8 cellular contexts compared by ENCODE assay signal in genomic region chr1:77687519-77687906, GRCh38.
A peak's percentile ranks its signal among the peaks of the same experiment; 100 is the strongest.
DNase-seq lines count a peak whose midpoint lies in the region; ATAC-seq and TF ChIP-seq lines count a peak whose summit lies in the region.

No MANE protein-coding gene starts in this region.

- H3K9me3 Mint-ChIP-seq in stimulated activated naive CD8-positive, alpha-beta T cell treated with anti-CD3 and anti-CD28 coated beads, Interleukin-15, amount 100 ng/mL, for 72 hours: peaks cover 0 to 6% of the 10 kb centered on the region in 2 donors

- DNase-seq in activated CD4-positive, alpha-beta T cell treated with anti-CD3 and anti-CD28 coated beads for 48 hours: peak; percentile 30
- no peak for DNase-seq in activated CD4-positive, alpha-beta T cell treated with anti-CD3 and anti-CD28 coated beads for 4 hours
- DNase-seq in astrocyte of the spinal cord (ENCODE audit: low read depth, low spot score) (peak; percentile 39), iPS-NIHi7 (ENCODE audit: extremely low spot score) (peak; percentile 52), DMS53 (lab: John Stamatoyannopoulos, UW) (no peak), NCI-H1694 treated with DMSO at 0.1 percent for 48 hours (lab: John Stamatoyannopoulos, UW) (no peak), NCI-H226 (no peak)
- DNase-seq in stimulated activated naive CD8-positive, alpha-beta T cell treated with anti-CD3 and anti-CD28 coated beads, Interleukin-15, amount 100 ng/mL, for 72 hours: no peak

- peaks cover 11% of the 10 kb centered on the region for H3K4me1 Mint-ChIP-seq in stimulated activated naive CD8-positive, alpha-beta T cell treated with anti-CD3 and anti-CD28 coated beads, Interleukin-15, amount 100 ng/mL, for 72 hours

- no peaks in the 10 kb centered on the region for H3K27me3 Mint-ChIP-seq in stimulated activated naive CD8-positive, alpha-beta T cell treated with anti-CD3 and anti-CD28 coated beads, Interleukin-15, amount 100 ng/mL, for 72 hours

- H3K4me3 Mint-ChIP-seq in stimulated activated naive CD8-positive, alpha-beta T cell treated with anti-CD3 and anti-CD28 coated beads, Interleukin-15, amount 100 ng/mL, for 72 hours: peak overlapping the region; percentile 60

- peak overlapping the region; percentile 2 for H3K4me3 ChIP-seq in astrocyte of the spinal cord (ENCODE audit: low read depth, low read length)

- TF ChIP-seq CTCF in astrocyte of the spinal cord (IDR thresholded peaks at IDR 0.05; ENCODE audit: low read depth, low read length): peak; percentile 46

- no peak for ATAC-seq in stimulated activated naive CD8-positive, alpha-beta T cell treated with anti-CD3 and anti-CD28 coated beads, Interleukin-15, amount 100 ng/mL, for 72 hours

- in situ Hi-C loops in astrocyte of the spinal cord (cut with HindIII; ENCODE audit: low sequenced_read_pairs): no loop called here

- H3K27ac Mint-ChIP-seq in stimulated activated naive CD8-positive, alpha-beta T cell treated with anti-CD3 and anti-CD28 coated beads, Interleukin-15, amount 100 ng/mL, for 72 hours: no peak overlapping the region

Comparison
In these comparisons a context has a peak if more than half of its experiments do, and no peak if none do; other contexts are left out.
1. DNase-seq: peak in activated CD4-positive, alpha-beta T cell treated with anti-CD3 and anti-CD28 coated beads for 48 hours (single experiment), astrocyte of the spinal cord (single experiment) and iPS-NIHi7 (single experiment); none in activated CD4-positive, alpha-beta T cell treated with anti-CD3 and anti-CD28 coated beads for 4 hours (0 of 2), stimulated activated naive CD8-positive, alpha-beta T cell treated with anti-CD3 and anti-CD28 coated beads, Interleukin-15, amount 100 ng/mL, for 72 hours (0 of 2), DMS53 (single experiment), NCI-H1694 treated with DMSO at 0.1 percent for 48 hours (single experiment) and NCI-H226 (single experiment).